8 cellular contexts compared by ENCODE assay signal in genomic region chr7:151080522-151081169, GRCh38. TPM values are rescaled to one million over a fixed set of nuclear protein-coding genes. Genes with fewer than 3 reads are reported as not detected.
DNase-seq lines count a peak whose midpoint lies in the region; ATAC-seq and TF ChIP-seq lines count a peak whose summit lies in the region.

A gene with protein sequence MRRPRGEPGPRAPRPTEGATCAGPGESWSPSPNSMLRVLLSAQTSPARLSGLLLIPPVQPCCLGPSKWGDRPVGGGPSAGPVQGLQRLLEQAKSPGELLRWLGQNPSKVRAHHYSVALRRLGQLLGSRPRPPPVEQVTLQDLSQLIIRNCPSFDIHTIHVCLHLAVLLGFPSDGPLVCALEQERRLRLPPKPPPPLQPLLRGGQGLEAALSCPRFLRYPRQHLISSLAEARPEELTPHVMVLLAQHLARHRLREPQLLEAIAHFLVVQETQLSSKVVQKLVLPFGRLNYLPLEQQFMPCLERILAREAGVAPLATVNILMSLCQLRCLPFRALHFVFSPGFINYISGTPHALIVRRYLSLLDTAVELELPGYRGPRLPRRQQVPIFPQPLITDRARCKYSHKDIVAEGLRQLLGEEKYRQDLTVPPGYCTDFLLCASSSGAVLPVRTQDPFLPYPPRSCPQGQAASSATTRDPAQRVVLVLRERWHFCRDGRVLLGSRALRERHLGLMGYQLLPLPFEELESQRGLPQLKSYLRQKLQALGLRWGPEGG (minus strand): TSS chr7:151080809. CDS start chr7:151080766, 43 bp downstream.

- peak within 1 kb of the TSS; percentile 90 to 99 (median 97) for H3K9ac ChIP-seq in BLaER1 treated with 17β-estradiol and CSF1 and Interleukin-3, amounts not matched to agents 10 nM and 100 nM
- H3K9ac ChIP-seq in liver (ENCODE audit: low read depth in 1 of 2, low read length in 2 of 2): peak within 1 kb of the TSS; percentile 41 to 92

- H3K27me3 ChIP-seq in BLaER1 treated with 17β-estradiol and CSF1 and Interleukin-3, amounts not matched to agents 10 nM and 100 nM: peaks cover 0 to 22% (median 20%) of the 10 kb centered on the region in 11 experiments; a peak in 18 of 22 replicates
- H3K27me3 ChIP-seq in liver (ENCODE audit: control insufficient read depth in 4 of 4, insufficient read depth in 4 of 4, low read length in 3 of 4): no peaks in the 10 kb centered on the region

- H3K27ac ChIP-seq in BLaER1 treated with 17β-estradiol and CSF1 and Interleukin-3, amounts not matched to agents 10 nM and 100 nM: peak within 1 kb of the TSS; percentile 82 to 98 (median 93)
- peak within 1 kb of the TSS; percentile 85 to 94 for H3K27ac ChIP-seq in liver (ENCODE audit: low read depth in 1 of 2, low read length in 2 of 2)

- peak; percentile 79 for ATAC-seq in GM19372 (IDR thresholded peaks at IDR 0.05; ENCODE audit: low read depth, unreplicated experiment)
- ATAC-seq in HG03520 (IDR thresholded peaks at IDR 0.05; ENCODE audit: unreplicated experiment): peak; percentile 76

- peak; percentile 80 for DNase-seq in NCI-H748 treated with DMSO at 0.1 percent for 48 hours (lab: John Stamatoyannopoulos, UW)
- peak; percentile 77 to 81 for DNase-seq in activated CD4-positive, alpha-beta T cell treated with anti-CD3 and anti-CD28 coated beads, Interleukin-2, amount 50 U/mL, for 4 hours
- DNase-seq in dermis blood vessel endothelial cell: peak; percentile 93
- DNase-seq in stimulated activated CD4-positive, alpha-beta T cell treated with anti-CD3 and anti-CD28 coated beads, Interleukin-4, amount 100 ng/mL, for 1 hour: peak; percentile 88

- TF ChIP-seq RAD21 in liver (IDR thresholded peaks at IDR 0.05): peak in 1 of 2 donors; percentile 25

- H3K4me2 ChIP-seq in BLaER1 treated with 17β-estradiol and CSF1 and Interleukin-3, amounts not matched to agents 10 nM and 100 nM: peak within 1 kb of the TSS; percentile 98 to 100 (median 99)

- no peaks in the 10 kb centered on the region for H3K9me3 ChIP-seq in BLaER1 treated with 17β-estradiol and CSF1 and Interleukin-3, amounts not matched to agents 10 nM and 100 nM (replicated peaks in 1 of 11)
- no peaks in the 10 kb centered on the region for H3K9me3 ChIP-seq in liver (ENCODE audit: control insufficient read depth in 4 of 4, low read length in 3 of 4)

- under 1% methylated on average over 66 of the region's 66 CpGs for WGBS in liver

- TF ChIP-seq CTCF in liver (IDR thresholded peaks at IDR 0.05; ENCODE audit: low read depth, low read length, missing input control): no peak

- peaks cover 16 to 40% (median 27%) of the 10 kb centered on the region in 11 experiments for H3K36me3 ChIP-seq in BLaER1 treated with 17β-estradiol and CSF1 and Interleukin-3, amounts not matched to agents 10 nM and 100 nM
- peaks cover 3 to 15% (median 8%) of the 10 kb centered on the region in 4 donors for H3K36me3 ChIP-seq in liver (ENCODE audit: control insufficient read depth in 4 of 4, insufficient read depth in 3 of 4, low read depth in 1 of 4, low read length in 3 of 4)

- H3K4me1 ChIP-seq in BLaER1 treated with 17β-estradiol and CSF1 and Interleukin-3, amounts not matched to agents 10 nM and 100 nM: peaks cover 61 to 74% (median 68%) of the 10 kb centered on the region in 10 experiments
- H3K4me1 ChIP-seq in liver (ENCODE audit: control insufficient read depth in 4 of 4, insufficient read depth in 4 of 4, low read length in 3 of 4): peaks cover 17 to 54% (median 40%) of the 10 kb centered on the region in 4 donors

- H3K4me3 ChIP-seq in BLaER1 treated with 17β-estradiol and CSF1 and Interleukin-3, amounts not matched to agents 10 nM and 100 nM: peak within 1 kb of the TSS; percentile 81 to 98 (median 86)
- H3K4me3 ChIP-seq in liver (ENCODE audit: low read depth in 1 of 3, low read length in 3 of 3): peak within 1 kb of the TSS; percentile 89 to 98 (median 97)

- H4K20me1 ChIP-seq in BLaER1 treated with 17β-estradiol and CSF1 and Interleukin-3, amounts not matched to agents 10 nM and 100 nM: peaks cover 5 to 58% (median 44%) of the 10 kb centered on the region in 11 experiments; a peak in 21 of 22 replicates

TF ChIP-seq in liver, 16 proteins besides CTCF, POLR2A, EP300 and RAD21:
- TF ChIP-seq ATF3 (IDR thresholded peaks at IDR 0.05) (no peak), YY1 (IDR thresholded peaks at IDR 0.05) (peak; percentile 97), REST (IDR thresholded peaks at IDR 0.05) (peak; percentile 23), GABPA (IDR thresholded peaks at IDR 0.05 in 1 of 2, conservative IDR thresholded peaks at IDR 0.05 in 1 of 2) (peak in 1 of 2 donors; percentile 45)

RNA-seq across cellular contexts. Expression of the gene that starts here (rescaled TPM):
- total RNA-seq in dermis blood vessel endothelial cell (67.0 and 69.6 TPM in 2 replicates), liver (10 to 100 TPM; 31.1 to 62.8 TPM)
- polyA plus RNA-seq in liver: 10 to 100 TPM; 33.9 to 53.4 TPM

Comparison
In these comparisons a context has a peak if more than half of its experiments do, and no peak if none do; other contexts are left out.
1. Peak in every context shown above with its lines: DNase-seq, ATAC-seq, H3K4me3 ChIP-seq and H3K27ac ChIP-seq.